Comparison of ENCODE assay signal across 8 cellular contexts in the genomic region with DNA sequence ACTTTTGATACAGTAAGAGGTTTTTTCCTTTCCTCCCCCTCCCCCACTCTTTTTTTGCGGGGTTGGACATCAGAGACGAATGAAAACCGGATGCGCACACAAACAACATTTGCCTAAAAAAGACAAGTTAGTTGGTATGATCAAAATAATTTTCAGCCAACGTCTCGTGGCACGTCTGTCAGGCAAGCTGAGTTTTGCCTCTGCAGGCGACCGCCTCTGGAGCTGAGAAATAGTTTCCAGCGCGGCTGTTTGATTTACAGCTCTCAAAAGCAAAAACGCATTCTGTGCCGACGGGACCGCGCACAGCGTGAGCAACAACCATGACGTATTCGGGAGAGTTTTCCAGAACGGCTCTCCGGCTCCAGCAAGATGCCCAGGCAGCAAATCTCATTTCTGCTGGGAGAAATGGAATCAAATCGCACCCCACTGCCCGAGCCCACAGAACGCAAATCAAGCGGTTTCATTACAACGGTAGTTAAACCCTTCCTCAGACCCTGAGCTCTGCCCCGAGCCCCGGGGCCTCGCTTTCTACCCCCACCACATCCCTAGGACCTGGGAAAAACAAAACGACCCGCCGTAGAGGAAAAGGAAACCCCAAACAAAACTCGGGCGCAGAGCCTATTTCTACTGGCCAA. TPM values are rescaled to one million over a fixed set of nuclear protein-coding genes. Genes with fewer than 3 reads are reported as not detected.
DNase-seq lines count a peak whose midpoint lies in the region; ATAC-seq, FAIRE-seq and TF ChIP-seq lines count a peak whose summit lies in the region.

No MANE protein-coding gene starts in this region.

- in situ Hi-C loops in gastrocnemius medialis (cut with MboI; ENCODE audit: low sequenced_read_pairs in 4 of 4), result loop anchor here in 3 of 4 donors (10.0 to 25.0 kb wide), 4 partner anchors 372 to 1820 kb away; a partner anchor contains a TSS

- no peaks in the 10 kb centered on the region for H3K36me3 ChIP-seq in SJSA1
- no peaks in the 10 kb centered on the region for H3K36me3 ChIP-seq in gastrocnemius medialis

- DNase-seq in AG09309 (ENCODE audit: low read depth) (peak; percentile 49), HTR-8/SVneo (ENCODE audit: insufficient read length, low spot score) (peak; percentile 39), SJSA1 (ENCODE audit: low read depth in 1 of 2, low spot score in 2 of 2) (peak in 1 of 2 experiments; percentile 61), hypothalamus (lab: John Stamatoyannopoulos, UW) (peak in 49 of 51 donors; percentile 31 to 96 (median 77)), gastrocnemius medialis (peak; percentile 67 to 82), GM19239 (ENCODE audit: insufficient read length, low spot score) (no peak)

- ATAC-seq in GM19324 (IDR thresholded peaks at IDR 0.05; ENCODE audit: low FRiP score, unreplicated experiment), result peak; percentile 0
- peak; percentile 57 to 64 for ATAC-seq in gastrocnemius medialis

- no peaks in the 10 kb centered on the region for H3K27me3 ChIP-seq in SJSA1 (replicated peaks)
- H3K27me3 ChIP-seq in gastrocnemius medialis, result no peaks in the 10 kb centered on the region

- intact Hi-C loops in gastrocnemius medialis (cut with DNase I; ENCODE audit: low total_unique reads), result loop anchor here (1.0 to 10.0 kb wide), 9 partner anchors 50 to 772 kb away; a partner anchor contains a TSS

- H3K4me1 ChIP-seq in SJSA1 (replicated peaks) (peaks cover 21% of the 10 kb centered on the region), gastrocnemius medialis (peaks cover 26 to 34% of the 10 kb centered on the region in 2 donors)

- no peak for TF ChIP-seq POLR2A in gastrocnemius medialis (IDR thresholded peaks at IDR 0.05)

- H3K9me3 ChIP-seq in SJSA1 (replicated peaks) (no peaks in the 10 kb centered on the region), gastrocnemius medialis (no peaks in the 10 kb centered on the region)

- H3K27ac ChIP-seq in SJSA1, result peak overlapping the region; percentile 98
- peak overlapping the region; percentile 100 for H3K27ac ChIP-seq in angular gyrus (ENCODE audit: low read depth, low read length)
- H3K27ac ChIP-seq in gastrocnemius medialis, result peak overlapping the region; percentile 97 to 99 (median 98)

- FAIRE-seq in HTR-8/SVneo (lab: Jason Lieb, UNC) (no peak), GM19239 (lab: Jason Lieb, UNC) (no peak)

- TF ChIP-seq CTCF in AG09309 (IDR thresholded peaks at IDR 0.05; ENCODE audit: control insufficient read depth, insufficient read depth, low read depth, low read length, missing control alignments) (no peak), gastrocnemius medialis (IDR thresholded peaks at IDR 0.05 in 4 of 5, conservative IDR thresholded peaks at IDR 0.05 in 1 of 5) (no peak)

- H3K4me3 ChIP-seq in AG09309 (ENCODE audit: control insufficient read depth, low read depth, low read length), result peak overlapping the region; percentile 58
- H3K4me3 ChIP-seq in SJSA1, result peak overlapping the region; percentile 54
- H3K4me3 ChIP-seq in gastrocnemius medialis, result peak overlapping the region; percentile 69 to 80 (median 78)

RNA-seq across cellular contexts. Expression of a gene that starts 14.2 kb away (rescaled TPM):
- total RNA-seq in SJSA1 (2014; rRNA removed; shearing (Covaris generic)), result 392 and 466 TPM in 2 replicates
- total RNA-seq in gastrocnemius medialis, result 1,000 to 10,000 TPM in 2 of 4 donors, 100 to 1,000 TPM in 2; 466 to 1,278 (median 1,009) TPM

RNA-seq across cellular contexts. Expression of a gene that starts 50.9 kb away (rescaled TPM):
- 8.6 and 9.1 TPM in 2 replicates for total RNA-seq in SJSA1 (2014; rRNA removed; shearing (Covaris generic))
- 10 to 100 TPM in 2 of 4 donors, 1 to 10 TPM in 2; 7.5 to 11.8 (median 10.2) TPM for total RNA-seq in gastrocnemius medialis
